Comparison of ENCODE assay signal across 32 cellular contexts in genomic region chr17:76161113-76161512, GRCh38. TPM values are rescaled to one million over a fixed set of nuclear protein-coding genes. Genes with fewer than 3 reads are reported as not detected.
A peak's percentile ranks its signal among the peaks of the same experiment; 100 is the strongest.
DNase-seq lines count a peak whose midpoint lies in the region; ATAC-seq and TF ChIP-seq lines count a peak whose summit lies in the region.
"Had no signal": no experiment of that assay in that cellular context is flagged by ENCODE, and none has a peak within 500 bp of the region (broad histone marks: within the 10 kb centered on the region; RNA-seq: fewer than 3 reads in every experiment).

No MANE protein-coding gene starts in this region.

- DNase-seq in DMS53 (lab: John Stamatoyannopoulos, UW) (peak; percentile 42), adipocyte (ENCODE audit: low read depth) (peak; percentile 7), islet precursor cell (peak; percentile 2), prostate gland (ENCODE audit: low spot score) (no peak), left cardiac atrium (no peak), ecto neural progenitor cell (ENCODE audit: low spot score) (no peak)
- no peak for DNase-seq in activated CD4-positive, alpha-beta T cell treated with anti-CD3 and anti-CD28 coated beads, Interleukin-2, amount 50 U/mL, for 1 hour
- DNase-seq: activated gamma-delta T cell treated with Interleukin-2 at 50 U/mL for 16 hours; activated naive CD8-positive, alpha-beta T cell treated with anti-CD3 and anti-CD28 coated beads, Interleukin-2, amount 50 U/mL, for 24 hours; activated T-cell treated with anti-CD3 and anti-CD28 coated beads, Interleukin-2, amount 50 U/mL, for 4 hours; effector CD8-positive, alpha-beta T cell; HFFc6; hippocampal formation; immature natural killer cell; MM.1S; NCI-H1417; NCI-H2081; NCI-H226; NCI-H748 treated with DMSO at 0.1 percent for 48 hours; RPMI8226; stimulated activated naive CD4-positive, alpha-beta T cell; T-cell had no signal

- no peak for TF ChIP-seq CTCF in prostate gland (IDR thresholded peaks at IDR 0.05)

- H3K27me3 ChIP-seq in adipocyte (replicated peaks; ENCODE audit: control insufficient read depth, insufficient read depth, low read length) (peaks cover 8% of the 10 kb centered on the region), prostate gland (replicated peaks; ENCODE audit: insufficient read depth) (no peaks in the 10 kb centered on the region)
- H3K27me3 ChIP-seq: SJSA1, vagina had no signal

- H3K4me1 ChIP-seq in adipocyte (ENCODE audit: control insufficient read depth, insufficient read depth, low read length) (no peaks in the 10 kb centered on the region), prostate gland (replicated peaks) (peaks cover 5% of the 10 kb centered on the region)
- H3K4me1 ChIP-seq: vagina had no signal

- TF ChIP-seq POLR2A in prostate gland (IDR thresholded peaks at IDR 0.05) = no peak

- H3K9ac ChIP-seq in adipocyte (ENCODE audit: low read length) = no peak overlapping the region
- H3K9ac ChIP-seq: KMS-11 had no signal

- intact Hi-C loops in prostate gland (cut with DNase I) = no loop called here
- intact Hi-C loops in left cardiac atrium (cut with DNase I) = no loop called here

- H3K9me3 ChIP-seq in adipocyte (ENCODE audit: control insufficient read depth, low read length) = no peaks in the 10 kb centered on the region
- no peaks in the 10 kb centered on the region for H3K9me3 ChIP-seq in prostate gland
- H3K9me3 ChIP-seq: SJSA1, thoracic aorta, vagina had no signal

- ATAC-seq in left cardiac atrium = no peak
- ATAC-seq in HG02798 (IDR thresholded peaks at IDR 0.05; ENCODE audit: poor library complexity, unreplicated experiment) = no peak
- ATAC-seq: activated naive CD8-positive, alpha-beta T cell treated with anti-CD3 and anti-CD28 coated beads, Interleukin-2, amount 50 U/mL, for 24 hours; activated T-cell treated with anti-CD3 and anti-CD28 coated beads, Interleukin-2, amount 50 U/mL, for 4 hours; esophagus mucosa; GM23338; T-cell had no signal

- peak overlapping the region; percentile 38 to 41 for H3K27ac ChIP-seq in prostate gland
- H3K27ac ChIP-seq: KMS-11, SJSA1, thoracic aorta, vagina had no signal

- H3K36me3 ChIP-seq in adipocyte (ENCODE audit: control insufficient read depth, insufficient read depth, low read length, severe bottlenecking) = no peaks in the 10 kb centered on the region
- no peaks in the 10 kb centered on the region for H3K36me3 ChIP-seq in prostate gland
- H3K36me3 ChIP-seq: SJSA1, thoracic aorta, vagina had no signal

- 24% methylated on average over 5 of the region's 5 CpGs for whole genome bisulfite sequencing in prostate gland

- H3K4me3 ChIP-seq in adipocyte (ENCODE audit: low read length) (no peak overlapping the region), prostate gland (no peak overlapping the region)
- H3K4me3 ChIP-seq: GM23338, SJSA1, thoracic aorta, vagina had no signal

RNA-seq across cellular contexts. Expression of gene FOXJ1, which starts 20.1 kb away (rescaled TPM):
- 10 to 100 TPM in 1 of 2 donors, under 1 TPM in 1; 0.55 to 11.2 TPM for total RNA-seq in prostate gland
- not detected for total RNA-seq in left cardiac atrium
- total RNA-seq: esophagus mucosa, HFFc6, lung microvascular endothelial cell, mucosa of gallbladder, posterior vena cava, SJSA1, thoracic aorta, vagina had no signal

RNA-seq across cellular contexts. Expression of gene EXOC7, which starts 57.5 kb away (rescaled TPM):
- total RNA-seq in prostate gland = 100 to 1,000 TPM; 136 to 159 TPM
- total RNA-seq in left cardiac atrium = 10 to 100 TPM; 74.1 to 79.5 TPM

Comparison
In these comparisons a context has a peak if more than half of its experiments do, and no peak if none do; other contexts are left out.
1. DNase-seq: peak in DMS53 (single experiment), adipocyte (single experiment) and islet precursor cell (single experiment); none in prostate gland (single experiment), left cardiac atrium (single experiment), ecto neural progenitor cell (single experiment) and activated CD4-positive, alpha-beta T cell treated with anti-CD3 and anti-CD28 coated beads, Interleukin-2, amount 50 U/mL, for 1 hour (single experiment).